Comparison of ENCODE assay signal across 8 cellular contexts in the genomic region with DNA sequence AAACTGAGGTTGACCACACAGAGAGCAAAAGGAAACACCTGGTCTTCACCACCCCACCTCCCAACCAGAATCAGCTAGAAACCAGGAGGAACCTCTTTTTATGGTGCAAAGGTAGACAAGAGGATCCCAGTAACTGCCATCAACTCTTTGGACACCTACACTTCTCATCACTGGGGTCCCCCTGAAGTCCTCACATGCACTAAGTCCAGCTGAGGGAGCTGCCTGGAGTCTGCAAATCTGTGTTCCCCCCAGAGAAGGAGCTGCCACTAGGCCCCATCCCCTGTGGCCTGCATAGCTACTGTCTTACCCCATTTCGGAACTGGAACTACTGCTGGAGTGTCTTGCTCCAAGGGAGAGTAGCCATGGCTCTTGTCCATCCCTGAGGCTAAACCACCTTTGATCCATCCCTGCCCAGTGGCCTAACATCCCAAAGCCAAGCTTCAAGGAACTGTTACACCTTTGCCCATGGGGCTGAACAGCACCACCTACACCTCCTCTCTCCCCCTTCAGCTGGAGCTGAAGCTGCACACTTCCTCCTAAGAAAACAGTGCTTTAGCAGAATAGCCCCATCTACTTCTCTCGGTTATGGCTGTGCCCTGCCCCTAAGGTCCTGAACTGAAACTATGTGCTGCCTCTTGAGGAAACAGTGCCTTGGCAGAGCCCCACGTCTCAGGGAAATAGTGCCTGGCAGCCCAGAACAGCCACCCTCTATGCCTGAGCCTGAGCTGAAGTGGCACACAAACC.
DNase-seq lines count a peak whose midpoint lies in the region; ATAC-seq and TF ChIP-seq lines count a peak whose summit lies in the region.

No MANE protein-coding gene starts in this region.

- intact Hi-C loops in lower lobe of right lung (cut with DNase I) (no loop called here), heart left ventricle (cut with DNase I) (loop anchor here in 4 of 10 donors (10.0 kb wide), 2 partner anchors 233 to 263 kb away; no protein-coding TSS in a partner anchor)

- 38 to 56% (median 42%) methylated on average over 3 of the region's 3 CpGs for WGBS in heart left ventricle, 4 donors

- H3K4me3 Mint-ChIP-seq in endothelial cell (ENCODE audit: unreplicated experiment), result no peak overlapping the region

- H3K9me3 ChIP-seq in lower lobe of right lung (peaks cover 4% of the 10 kb centered on the region), MG63 (peaks cover 2% of the 10 kb centered on the region; the same call in 1 of the 2 replicates), heart left ventricle (peaks cover 0 to 12% (median 7%) of the 10 kb centered on the region in 12 donors)

- H3K4me3 ChIP-seq in lower lobe of right lung, result no peak overlapping the region
- no peak overlapping the region for H3K4me3 ChIP-seq in MG63
- no peak overlapping the region for H3K4me3 ChIP-seq in heart left ventricle

- no peaks in the 10 kb centered on the region for H3K27me3 Mint-ChIP-seq in endothelial cell (ENCODE audit: unreplicated experiment)

- H3K27ac ChIP-seq in lower lobe of right lung (peak overlapping the region; percentile 9), heart left ventricle (peak overlapping the region in 1 of 12 donors; percentile 82)

- H3K4me1 ChIP-seq in lower lobe of right lung (no peaks in the 10 kb centered on the region), heart left ventricle (peaks cover 0 to 19% (median 0%) of the 10 kb centered on the region in 12 donors)

- no peaks in the 10 kb centered on the region for H3K27me3 ChIP-seq in lower lobe of right lung (ENCODE audit: low read depth)
- H3K27me3 ChIP-seq in MG63, result peaks cover 21% of the 10 kb centered on the region
- H3K27me3 ChIP-seq in heart left ventricle, result peaks cover 0 to 20% (median 0%) of the 10 kb centered on the region in 9 donors

- DNase-seq in NAMALWA (ENCODE audit: low spot score) (peak; percentile 76), lower lobe of right lung (no peak), Ammon's horn (ENCODE audit: low spot score) (no peak), MG63 (no peak), endothelial cell (ENCODE audit: low spot score) (no peak), heart left ventricle (no peak)

- TF ChIP-seq CTCF in lower lobe of right lung (IDR thresholded peaks at IDR 0.05) (no peak), endothelial cell (IDR thresholded peaks at IDR 0.05; ENCODE audit: unreplicated experiment) (no peak), heart left ventricle (IDR thresholded peaks at IDR 0.05) (no peak)

- no peaks in the 10 kb centered on the region for H3K9me3 Mint-ChIP-seq in endothelial cell (ENCODE audit: unreplicated experiment)

- TF ChIP-seq POLR2A in heart left ventricle (IDR thresholded peaks at IDR 0.05), result no peak

- no peaks in the 10 kb centered on the region for H3K36me3 Mint-ChIP-seq in endothelial cell (ENCODE audit: low read depth, unreplicated experiment)

- ATAC-seq in GM18858 (IDR thresholded peaks at IDR 0.05; ENCODE audit: unreplicated experiment) (peak; percentile 54), GM21786 (IDR thresholded peaks at IDR 0.05; ENCODE audit: unreplicated experiment) (peak; percentile 76), lower lobe of right lung (peak; percentile 19 to 64), heart left ventricle (no peak)

- no peaks in the 10 kb centered on the region for H3K4me1 Mint-ChIP-seq in endothelial cell (ENCODE audit: unreplicated experiment)

- H3K36me3 ChIP-seq in lower lobe of right lung (no peaks in the 10 kb centered on the region), MG63 (no peaks in the 10 kb centered on the region), heart left ventricle (no peaks in the 10 kb centered on the region)

- no peak overlapping the region for H3K27ac Mint-ChIP-seq in endothelial cell (ENCODE audit: unreplicated experiment)

Comparison
In these comparisons a context has a peak if more than half of its experiments do, and no peak if none do; other contexts are left out.
1. ATAC-seq: peak in GM18858 (single experiment), GM21786 (single experiment) and lower lobe of right lung (2 of 2); none in heart left ventricle (0 of 4).